In the genomic region with DNA sequence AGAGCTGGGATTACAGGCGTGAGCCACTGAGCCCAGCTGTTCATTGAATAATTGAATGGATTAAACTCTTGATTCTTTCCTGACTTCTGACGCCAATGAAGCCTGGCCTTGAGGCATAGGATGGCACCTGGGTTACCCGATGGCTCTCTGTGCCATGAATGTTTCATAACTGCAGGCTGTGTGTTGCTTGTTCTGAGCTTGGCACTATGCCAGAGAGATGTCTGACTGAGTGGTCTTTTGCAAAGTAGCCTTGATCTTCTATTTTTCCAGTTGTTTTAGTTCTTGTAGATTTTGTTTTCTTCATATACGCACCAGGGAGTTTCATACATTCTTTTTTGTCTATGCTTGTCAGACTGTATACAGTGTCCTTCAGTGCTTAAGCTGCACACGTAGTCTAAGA, we compare ENCODE assay signal across 14 cellular contexts.
"Had no signal": no experiment of that assay in that cellular context is flagged by ENCODE, and none has a peak within 500 bp of the region (broad histone marks: within the 10 kb centered on the region; RNA-seq: fewer than 3 reads in every experiment).

No MANE protein-coding gene starts in this region.

- H3K4me3 ChIP-seq: left lung, neural progenitor cell, spleen, thoracic aorta had no signal

- H3K4me2 ChIP-seq: neural progenitor cell had no signal

- H3K27me3 ChIP-seq: left lung, neural progenitor cell, spleen had no signal

- H3K9me3 ChIP-seq: left lung, thoracic aorta had no signal

- H2AFZ ChIP-seq: neural progenitor cell had no signal

- H3K4me1 ChIP-seq: neural progenitor cell had no signal

- DNase-seq: activated CD4-positive, CD25-positive, alpha-beta regulatory T cell treated with anti-CD3 and anti-CD28 coated beads, Interleukin-2, amount 50 U/mL, for 72 hours; activated naive CD8-positive, alpha-beta T cell treated with anti-CD3 and anti-CD28 coated beads, Interleukin-2, amount 10 ng/mL, durations not matched to agents 7 days and 5 days; cortex of kidney; effector CD4-positive, alpha-beta T cell; foreskin fibroblast; hypothalamus; kidney; left lung; mammary epithelial cell; naive B cell; spleen had no signal

- H3K36me3 ChIP-seq: left lung, neural progenitor cell, spleen, thoracic aorta had no signal

- ATAC-seq: left lung, sciatic nerve had no signal

- FAIRE-seq: kidney had no signal

- H3K9ac ChIP-seq: neural progenitor cell had no signal

- H3K27ac ChIP-seq: left lung, neural progenitor cell, spleen, thoracic aorta had no signal
